ENCODE assay signal across 22 cellular contexts in the genomic region with DNA sequence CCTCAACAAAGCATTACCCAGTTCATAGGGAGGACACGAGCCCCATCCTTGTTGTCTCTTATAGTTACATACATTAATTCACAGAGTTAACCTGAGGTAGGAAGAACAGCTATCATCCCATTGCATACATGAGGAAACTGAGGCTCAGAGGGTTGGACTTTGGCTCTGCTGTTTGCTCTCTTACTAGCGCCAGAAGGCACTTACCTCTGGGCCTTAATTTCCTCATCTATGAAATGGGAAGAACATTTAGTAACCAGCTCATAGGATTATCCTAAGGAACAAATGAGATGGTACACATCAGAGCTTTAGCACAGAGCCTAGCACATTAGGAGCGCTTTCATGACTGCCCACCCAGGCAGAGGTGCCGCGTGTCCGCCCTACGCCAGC. TPM values are rescaled to one million over a fixed set of nuclear protein-coding genes. Genes with fewer than 3 reads are reported as not detected.
DNase-seq lines count a peak whose midpoint lies in the region; ATAC-seq, FAIRE-seq and TF ChIP-seq lines count a peak whose summit lies in the region.
"Had no signal": no experiment of that assay in that cellular context is flagged by ENCODE, and none has a peak within 500 bp of the region (broad histone marks: within the 10 kb centered on the region; RNA-seq: fewer than 3 reads in every experiment).

No MANE protein-coding gene starts in this region.

- H3K27ac Mint-ChIP-seq in GM23338 = peak overlapping the region; percentile 69; the same call in 1 of the 2 replicates
- H3K27ac Mint-ChIP-seq in neural progenitor cell = no peak overlapping the region
- H3K27ac Mint-ChIP-seq in activated CD4-positive, alpha-beta memory T cell treated with anti-CD3 and anti-CD28 coated beads for 36 hours = no peak overlapping the region
- H3K27ac Mint-ChIP-seq: CD4-positive, alpha-beta memory T cell; IgD-negative memory B cell had no signal

- H3K27me3 Mint-ChIP-seq in GM23338 (ENCODE audit: insufficient read depth, low read depth, poor library complexity) (peaks cover 14% of the 10 kb centered on the region), neural progenitor cell (ENCODE audit: insufficient read depth, low read depth) (peaks cover 22% of the 10 kb centered on the region)
- no peaks in the 10 kb centered on the region for H3K27me3 Mint-ChIP-seq in activated CD4-positive, alpha-beta memory T cell treated with anti-CD3 and anti-CD28 coated beads for 36 hours
- H3K27me3 Mint-ChIP-seq: IgD-negative memory B cell had no signal

- H3K4me3 Mint-ChIP-seq in GM23338 = peak overlapping the region; percentile 60; the same call in 2 of the 3 replicates
- peak overlapping the region; percentile 69 for H3K4me3 Mint-ChIP-seq in neural progenitor cell
- no peak overlapping the region for H3K4me3 Mint-ChIP-seq in activated CD4-positive, alpha-beta memory T cell treated with anti-CD3 and anti-CD28 coated beads for 36 hours
- H3K4me3 Mint-ChIP-seq: CD4-positive, alpha-beta memory T cell; IgD-negative memory B cell had no signal

- H2AFZ ChIP-seq in GM23338 = peak overlapping the region; percentile 86
- no peak overlapping the region for H2AFZ ChIP-seq in neural progenitor cell (replicated peaks)

- CTCF ChIA-PET in activated CD4-positive, alpha-beta memory T cell treated with anti-CD3 and anti-CD28 coated beads for 36 hours (lab: Charles Lee) = interaction anchor here (1.5 to 1.8 kb wide), 3 partner anchors 32 to 43 kb away, joined by 5 to 6 read pairs (median 5); no protein-coding TSS in a partner anchor

- H3K9me3 Mint-ChIP-seq in GM23338 (no peaks in the 10 kb centered on the region), neural progenitor cell (no peaks in the 10 kb centered on the region)
- no peaks in the 10 kb centered on the region for H3K9me3 Mint-ChIP-seq in activated CD4-positive, alpha-beta memory T cell treated with anti-CD3 and anti-CD28 coated beads for 36 hours

- H4K20me1 ChIP-seq in GM23338 (replicated peaks; ENCODE audit: insufficient read depth) = no peaks in the 10 kb centered on the region
- peaks cover 3% of the 10 kb centered on the region for H4K20me1 ChIP-seq in neural progenitor cell (ENCODE audit: low read depth)

- no peak for TF ChIP-seq RAD21 in Ishikawa (IDR thresholded peaks at IDR 0.05; ENCODE audit: low read depth)

- no peak for ATAC-seq in GM23338
- ATAC-seq in GM21423 (IDR thresholded peaks at IDR 0.05; ENCODE audit: unreplicated experiment) = no peak
- ATAC-seq: HCT116 had no signal

- WGBS in small intestine, 3 donors = 87 to 93% (median 87%) methylated on average over 7 of the region's 7 CpGs

- H3F3A ChIP-seq in GM23338 (replicated peaks; ENCODE audit: low read depth) (peaks cover 8% of the 10 kb centered on the region), neural progenitor cell (ENCODE audit: low read depth) (peaks cover 22% of the 10 kb centered on the region)

- no peak for TF ChIP-seq EP300 in Ishikawa (IDR thresholded peaks at IDR 0.05; ENCODE audit: borderline replicate concordance)

- H3K9me3 ChIP-seq in neural progenitor cell (ENCODE audit: low read depth) (no peaks in the 10 kb centered on the region), small intestine (ENCODE audit: control insufficient read depth, low read depth) (no peaks in the 10 kb centered on the region)
- H3K9me3 ChIP-seq: BE2C had no signal

- H3K9me2 ChIP-seq in GM23338 (ENCODE audit: insufficient read depth) = no peaks in the 10 kb centered on the region

- H3K36me3 Mint-ChIP-seq in GM23338 (ENCODE audit: low read depth) (no peaks in the 10 kb centered on the region), neural progenitor cell (no peaks in the 10 kb centered on the region)
- peaks cover 2% of the 10 kb centered on the region for H3K36me3 Mint-ChIP-seq in activated CD4-positive, alpha-beta memory T cell treated with anti-CD3 and anti-CD28 coated beads for 36 hours

- H3K4me2 ChIP-seq in GM23338 (peak overlapping the region; percentile 79), neural progenitor cell (peak overlapping the region; percentile 68)

- peaks cover 38% of the 10 kb centered on the region for H3K4me1 ChIP-seq in GM23338 (ENCODE audit: insufficient read depth)
- peaks cover 25% of the 10 kb centered on the region for H3K4me1 ChIP-seq in neural progenitor cell
- no peaks in the 10 kb centered on the region for H3K4me1 ChIP-seq in small intestine (ENCODE audit: control insufficient read depth in 2 of 2, insufficient read depth in 1 of 2, low read depth in 1 of 2, low read length in 1 of 2)
- H3K4me1 ChIP-seq: BE2C had no signal

- POLR2A ChIA-PET in activated CD4-positive, alpha-beta memory T cell treated with anti-CD3 and anti-CD28 coated beads for 36 hours (lab: Charles Lee) = interaction anchor here (0.6 kb wide), 1 partner anchor 1234 kb away, joined by 3 read pairs; no protein-coding TSS in a partner anchor

- H3K9ac ChIP-seq in neural progenitor cell = no peak overlapping the region

- no peak for FAIRE-seq in small intestine (lab: Jason Lieb, UNC)
- FAIRE-seq: D721Med, G401.6, GM12891 had no signal

- intact Hi-C loops in activated CD4-positive, alpha-beta memory T cell treated with anti-CD3 and anti-CD28 coated beads for 36 hours (cut with micrococcal nuclease) = no loop called here

- no peak overlapping the region for H3K27ac ChIP-seq in GM23338 (ENCODE audit: low read depth)
- no peak overlapping the region for H3K27ac ChIP-seq in neural progenitor cell
- H3K27ac ChIP-seq in small intestine (ENCODE audit: low read depth in 1 of 2, low read length in 1 of 2) = no peak overlapping the region
- H3K27ac ChIP-seq: C4-2B, HL-60 had no signal

- DNase-seq in GM23338 (ENCODE audit: low spot score) (no peak), ecto neural progenitor cell (ENCODE audit: low spot score) (peak; percentile 59), neural progenitor cell (ENCODE audit: low spot score) (no peak), small intestine (no peak)
- DNase-seq in activated CD4-positive, alpha-beta memory T cell treated with anti-CD3 and anti-CD28 coated beads for 36 hours = no peak
- DNase-seq: 8988T; ACHN; BE2C; CD4-positive, alpha-beta memory T cell; DMS153; DMS79 treated with DMSO at 0.1 percent for 48 hours; EL had no signal

- H3K4me1 Mint-ChIP-seq in GM23338 (peaks cover 40% of the 10 kb centered on the region), neural progenitor cell (peaks cover 25% of the 10 kb centered on the region)
- no peaks in the 10 kb centered on the region for H3K4me1 Mint-ChIP-seq in activated CD4-positive, alpha-beta memory T cell treated with anti-CD3 and anti-CD28 coated beads for 36 hours (ENCODE audit: low read depth)

- H3K27me3 ChIP-seq in GM23338 (ENCODE audit: insufficient read depth) = no peaks in the 10 kb centered on the region
- peaks cover 16% of the 10 kb centered on the region for H3K27me3 ChIP-seq in neural progenitor cell
- peaks cover 0 to 2% of the 10 kb centered on the region in 2 donors for H3K27me3 ChIP-seq in small intestine (ENCODE audit: control insufficient read depth in 2 of 2, insufficient read depth in 2 of 2, low read length in 2 of 2)
- H3K27me3 ChIP-seq: BE2C had no signal

- H3K36me3 ChIP-seq in GM23338 (ENCODE audit: insufficient read depth) (no peaks in the 10 kb centered on the region), neural progenitor cell (no peaks in the 10 kb centered on the region), small intestine (ENCODE audit: control insufficient read depth in 2 of 2, insufficient read depth in 2 of 2, low read length in 2 of 2) (no peaks in the 10 kb centered on the region)
- H3K36me3 ChIP-seq: BE2C had no signal

- peak overlapping the region; percentile 40; the same call in 1 of the 2 replicates for H3K4me3 ChIP-seq in GM23338
- peak overlapping the region; percentile 22 for H3K4me3 ChIP-seq in neural progenitor cell
- H3K4me3 ChIP-seq in small intestine (ENCODE audit: low read depth in 1 of 2, low read length in 2 of 2) = no peak overlapping the region

- H3K79me2 ChIP-seq in GM23338 (replicated peaks; ENCODE audit: insufficient read depth) = no peaks in the 10 kb centered on the region
- H3K79me2 ChIP-seq in neural progenitor cell (ENCODE audit: low read depth) = no peaks in the 10 kb centered on the region

- no peak for TF ChIP-seq CTCF in GM23338 (conservative IDR thresholded peaks at IDR 0.05; ENCODE audit: low read depth in 2 of 2)
- TF ChIP-seq CTCF in neural progenitor cell (IDR thresholded peaks at IDR 0.05) = no peak

TF ChIP-seq in GM23338, 12 proteins besides CTCF, POLR2A, EP300 and RAD21 (continues in another document):
- TF ChIP-seq STAT1 (IDR thresholded peaks at IDR 0.05; ENCODE audit: unreplicated experiment) (no peak), ZNF331 (CRISPR knock-in tag; IDR thresholded peaks at IDR 0.05; ENCODE audit: low read depth) (no peak), EZH2phosphoT487 (IDR thresholded peaks at IDR 0.05; ENCODE audit: unreplicated experiment) (no peak), JUNB (IDR thresholded peaks at IDR 0.05; ENCODE audit: unreplicated experiment) (no peak)

TF ChIP-seq in Ishikawa, 13 proteins besides CTCF, POLR2A, EP300 and RAD21:
- TF ChIP-seq YY1 (IDR thresholded peaks at IDR 0.05; ENCODE audit: low read depth) (0 out of 2 replicates have a peak, but pooled peaks have one; percentile 1), NFIC (IDR thresholded peaks at IDR 0.05) (no peak)
TF ChIP-seq in Ishikawa: peak in this region for 1.

RNA-seq across cellular contexts. Expression of a gene that starts 27.6 kb away (rescaled TPM):
- total RNA-seq in GM23338 (2014; rRNA removed; shearing (Covaris generic)) = not detected in 2 replicates
- polyA plus RNA-seq in GM23338 (2016; fragmentation: Nextera tagmentation; extraction: Ambion mirVana) = not detected in 2 replicates
- not detected in 2 replicates for total RNA-seq in neural progenitor cell (ENCODE audit: low replicate concordance)
- not detected for total RNA-seq in activated CD4-positive, alpha-beta memory T cell treated with anti-CD3 and anti-CD28 coated beads for 36 hours
- polyA plus RNA-seq in small intestine = under 1 TPM in 2 of 3 donors, not detected in 1; 0.04 to 0.27 TPM
- total RNA-seq: CD4-positive, alpha-beta memory T cell had no signal
- polyA plus RNA-seq: IgD-negative memory B cell had no signal

RNA-seq across cellular contexts. Expression of a gene that starts 46.7 kb away (rescaled TPM):
- total RNA-seq in GM23338 (2014; rRNA removed; shearing (Covaris generic)) = 1.5 and 3.4 TPM in 2 replicates
- polyA plus RNA-seq in GM23338 (2016; fragmentation: Nextera tagmentation; extraction: Ambion mirVana) (3.7 and 5.4 TPM in 2 replicates), small intestine (100 to 1,000 TPM in 1 of 3 donors, 10 to 100 TPM in 2; 44.9 to 266 (median 46.7) TPM)
- 0.90 TPM in 1 of 2 replicates, not detected in the other for total RNA-seq in neural progenitor cell (ENCODE audit: low replicate concordance)
- not detected for total RNA-seq in activated CD4-positive, alpha-beta memory T cell treated with anti-CD3 and anti-CD28 coated beads for 36 hours
- total RNA-seq: CD4-positive, alpha-beta memory T cell; H4 had no signal
- polyA plus RNA-seq: CD4-positive, alpha-beta memory T cell; IgD-negative memory B cell had no signal

RNA-seq across cellular contexts. Expression of a gene that starts 56.9 kb away (rescaled TPM):
- total RNA-seq in GM23338 (2014; rRNA removed; shearing (Covaris generic)) = 39.7 and 53.3 TPM in 2 replicates
- polyA plus RNA-seq in GM23338 (2016; fragmentation: Nextera tagmentation; extraction: Ambion mirVana) = 26.4 and 31.5 TPM in 2 replicates
- total RNA-seq in neural progenitor cell (ENCODE audit: low replicate concordance) = 21.5 and 54.9 TPM in 2 replicates
- total RNA-seq in activated CD4-positive, alpha-beta memory T cell treated with anti-CD3 and anti-CD28 coated beads for 36 hours = 10 to 100 TPM; 53.6 to 60.3 TPM
- 10 to 100 TPM; 56.0 to 80.2 (median 72.0) TPM for polyA plus RNA-seq in small intestine

Comparison
In these comparisons a context has a peak if more than half of its experiments do, and no peak if none do; other contexts are left out.
1. H3K4me3 ChIP-seq: peak in GM23338 (single experiment) and neural progenitor cell (single experiment); none in small intestine (0 of 2).